Comparison of ENCODE assay signal across 8 cellular contexts in the genomic region with DNA sequence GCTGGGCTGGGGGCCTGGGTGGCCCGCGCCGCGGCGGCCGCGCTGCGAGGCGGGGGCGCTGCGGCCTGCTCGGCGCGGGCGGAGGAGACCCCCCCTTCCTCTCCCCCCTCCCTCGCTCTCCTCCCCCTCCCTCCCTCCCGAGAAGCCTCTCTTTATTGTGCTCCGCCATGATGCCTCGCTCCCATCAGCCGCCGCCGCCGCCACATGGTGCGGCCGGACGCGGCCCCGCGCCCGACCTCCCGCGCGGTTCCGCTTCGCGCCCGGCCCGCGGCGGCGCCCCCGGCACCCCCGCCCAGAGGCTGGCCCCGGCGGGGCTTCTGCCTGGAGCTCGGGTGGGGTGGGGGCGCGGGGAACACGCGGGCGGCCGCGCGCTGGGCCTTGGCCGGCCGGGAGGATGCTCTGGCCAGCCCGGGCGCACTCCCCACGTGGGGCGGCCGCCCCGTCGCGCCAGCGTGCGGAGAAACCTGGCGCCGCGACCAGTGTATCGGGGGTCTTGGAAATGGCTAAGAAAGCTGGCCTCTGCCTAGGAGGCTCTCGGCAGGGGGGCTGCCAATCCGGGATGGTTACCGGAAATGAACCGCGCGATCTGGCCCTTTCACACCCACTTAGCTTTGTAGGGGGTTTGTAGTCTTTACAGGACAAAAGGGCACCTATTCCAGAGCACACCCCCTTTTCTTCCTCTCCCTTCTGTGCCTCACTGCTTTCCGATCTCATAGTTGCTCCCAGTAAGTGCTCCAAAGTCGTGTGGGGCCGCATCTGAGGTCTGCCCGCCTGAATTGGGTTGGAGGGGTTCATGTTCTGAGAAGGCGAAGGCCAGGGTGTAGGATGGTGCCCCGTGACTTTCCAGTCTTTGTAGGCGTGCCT. TPM values are rescaled to one million over a fixed set of nuclear protein-coding genes. Genes with fewer than 3 reads are reported as not detected.
DNase-seq lines count a peak whose midpoint lies in the region; ATAC-seq, FAIRE-seq and TF ChIP-seq lines count a peak whose summit lies in the region.
"Had no signal": no experiment of that assay in that cellular context is flagged by ENCODE, and none has a peak within 500 bp of the region (broad histone marks: within the 10 kb centered on the region; RNA-seq: fewer than 3 reads in every experiment).

No MANE protein-coding gene starts in this region.

- H3K4me1 Mint-ChIP-seq in activated B cell treated with CpG ODN at 0.5 μM for 24 hours = peaks cover 72% of the 10 kb centered on the region

- DNase-seq in GM12891 (ENCODE audit: insufficient read length, low spot score) = no peak
- peak; percentile 56 for DNase-seq in Jurkat, Clone E6-1 (ENCODE audit: low read depth, low spot score)
- DNase-seq in activated B cell treated with CpG ODN at 0.5 μM for 24 hours = peak; percentile 32
- DNase-seq in colonic mucosa = peak; percentile 39
- no peak for DNase-seq in lower leg skin (ENCODE audit: low spot score in 2 of 2)
- DNase-seq in stimulated activated CD8-positive, alpha-beta memory T cell treated with anti-CD3 and anti-CD28 coated beads, Interleukin-12 subunit alpha, Interleukin-12 subunit beta, amount 100 ng/mL, for 4 hours (ENCODE audit: low read depth) = peak; percentile 40
- no peak for DNase-seq in HPDE6-E6E7 (ENCODE audit: extremely low spot score)

- FAIRE-seq in GM12891 (lab: Jason Lieb, UNC) = no peak
- FAIRE-seq: colon had no signal

- peaks cover 14% of the 10 kb centered on the region for H3K4me1 ChIP-seq in colonic mucosa

- no peak for TF ChIP-seq CTCF in activated B cell treated with CpG ODN at 0.5 μM for 24 hours (IDR thresholded peaks at IDR 0.05)
- no peak for TF ChIP-seq CTCF in colonic mucosa (IDR thresholded peaks at IDR 0.05)
- TF ChIP-seq CTCF in lower leg skin (IDR thresholded peaks at IDR 0.05) = no peak

- H3K4me3 ChIP-seq in Jurkat, Clone E6-1 (ENCODE audit: low read length) = peak overlapping the region; percentile 81
- H3K4me3 ChIP-seq in colonic mucosa (peak overlapping the region; percentile 68), lower leg skin (ENCODE audit: low read depth, poor library complexity, severe bottlenecking) (peak overlapping the region; percentile 70)

- WGBS in lower leg skin, 2 donors = 0 to 2% methylated on average over 34 to 43 of the region's 83 CpGs

- H3K4me3 Mint-ChIP-seq in activated B cell treated with CpG ODN at 0.5 μM for 24 hours = peak overlapping the region; percentile 98

- H3K27me3 Mint-ChIP-seq in activated B cell treated with CpG ODN at 0.5 μM for 24 hours = no peaks in the 10 kb centered on the region

- CTCF ChIA-PET in activated B cell treated with CpG ODN at 0.5 μM for 24 hours (lab: Charles Lee) = interaction anchor here (1.6 kb wide), 1 partner anchor 12 kb away, joined by 7 read pairs; the partner anchor contains the start of gene PKN3

- H3K27me3 ChIP-seq in colonic mucosa = no peaks in the 10 kb centered on the region

- peak overlapping the region; percentile 97 for H3K27ac Mint-ChIP-seq in activated B cell treated with CpG ODN at 0.5 μM for 24 hours

- TF ChIP-seq POLR2A in GM12891 (IDR thresholded peaks at IDR 0.05; ENCODE audit: low read depth, low read length) = peak; percentile 33; the same call in 1 of the 2 replicates
- no peak for TF ChIP-seq POLR2A in lower leg skin (IDR thresholded peaks at IDR 0.05)

- peaks cover 6% of the 10 kb centered on the region for H3K36me3 ChIP-seq in colonic mucosa

- no peaks in the 10 kb centered on the region for H3K9me3 Mint-ChIP-seq in activated B cell treated with CpG ODN at 0.5 μM for 24 hours

- H3K9me3 ChIP-seq in colonic mucosa = no peaks in the 10 kb centered on the region

- ATAC-seq in activated B cell treated with CpG ODN at 0.5 μM for 24 hours (ENCODE audit: low read depth) = peak; percentile 2

- H3K9ac ChIP-seq in colonic mucosa (ENCODE audit: low read depth in 2 of 2, low read length in 2 of 2) = peak overlapping the region; percentile 76 to 89

- intact Hi-C loops in activated B cell treated with CpG ODN at 0.5 μM for 24 hours (cut with micrococcal nuclease) (loop anchor here (1.0 to 10.0 kb wide), 7 partner anchors 12 to 365 kb away; partner anchors contain the start of genes COQ4, GLE1, KYAT1 and LRRC8A), colonic mucosa (cut with DNase I) (no loop called here), lower leg skin (cut with DNase I; ENCODE audit: low total_unique reads) (no loop called here)

- peaks cover 53% of the 10 kb centered on the region for H3K36me3 Mint-ChIP-seq in activated B cell treated with CpG ODN at 0.5 μM for 24 hours (ENCODE audit: low read depth)

- no peak overlapping the region for H3K27ac ChIP-seq in colonic mucosa

- POLR2A ChIA-PET in activated B cell treated with CpG ODN at 0.5 μM for 24 hours (lab: Charles Lee) = interaction anchor here (0.6 to 3.8 kb wide), 23 partner anchors 9 to 662 kb away, joined by 3 to 16 read pairs (median 4); partner anchors contain the start of genes DYNC2I2, ENDOG, PKN3 and SPTAN1

TF ChIP-seq in GM12891, 5 proteins besides CTCF, POLR2A, EP300 and RAD21:
- TF ChIP-seq SPI1 (IDR thresholded peaks at IDR 0.05; ENCODE audit: low read depth, low read length) (no peak), POLR2AphosphoS5 (IDR thresholded peaks at IDR 0.05; ENCODE audit: low read depth, low read length) (no peak), POU2F2 (IDR thresholded peaks at IDR 0.05; ENCODE audit: low read depth, low read length) (no peak), TAF1 (IDR thresholded peaks at IDR 0.05; ENCODE audit: low read depth, low read length) (no peak), PAX5 (IDR thresholded peaks at IDR 0.05; ENCODE audit: insufficient read depth, low read length, severe bottlenecking) (no peak)
TF ChIP-seq in GM12891: peak in this region for 0.

RNA-seq across cellular contexts. Expression of gene SET, which starts 1.0 kb away (rescaled TPM):
- 292 TPM for polyA plus RNA-seq in GM12891 (2012; ENCODE audit: low read depth, missing spikeins)
- polyA plus RNA-seq in Jurkat, Clone E6-1 (2012; ENCODE audit: insufficient read depth, insufficient read length) = 633 TPM
- 762 and 801 TPM in 2 replicates for total RNA-seq in activated B cell treated with CpG ODN at 0.5 μM for 24 hours
- total RNA-seq in colonic mucosa = 100 to 1,000 TPM; 222 to 348 TPM
- 100 to 1,000 TPM; 135 to 220 (median 178) TPM for total RNA-seq in lower leg skin

RNA-seq across cellular contexts. Expression of gene PKN3, which starts 12.3 kb away (rescaled TPM):
- polyA plus RNA-seq in GM12891 (2012; ENCODE audit: low read depth, missing spikeins) = 3.9 TPM
- 22.0 TPM for polyA plus RNA-seq in Jurkat, Clone E6-1 (2012; ENCODE audit: insufficient read depth, insufficient read length)
- total RNA-seq in activated B cell treated with CpG ODN at 0.5 μM for 24 hours = 16.9 and 17.4 TPM in 2 replicates
- 1 to 10 TPM; 2.8 to 7.5 TPM for total RNA-seq in colonic mucosa
- total RNA-seq in lower leg skin = 1 to 10 TPM; 2.4 to 8.4 (median 4.1) TPM

RNA-seq across cellular contexts. Expression of gene DYNC2I2, which starts 33.4 kb away (rescaled TPM):
- polyA plus RNA-seq in GM12891 (2012; ENCODE audit: low read depth, missing spikeins) = 29.0 TPM
- 123 TPM for polyA plus RNA-seq in Jurkat, Clone E6-1 (2012; ENCODE audit: insufficient read depth, insufficient read length)
- 58.0 and 60.2 TPM in 2 replicates for total RNA-seq in activated B cell treated with CpG ODN at 0.5 μM for 24 hours
- total RNA-seq in colonic mucosa = 100 to 1,000 TPM in 1 of 2 donors, 10 to 100 TPM in 1; 39.7 to 152 TPM
- 10 to 100 TPM; 36.6 to 46.8 (median 44.0) TPM for total RNA-seq in lower leg skin

RNA-seq across cellular contexts. Expression of gene ZDHHC12, which starts 33.9 kb away (rescaled TPM):
- polyA plus RNA-seq in GM12891 (2012; ENCODE audit: low read depth, missing spikeins) = 56.9 TPM
- polyA plus RNA-seq in Jurkat, Clone E6-1 (2012; ENCODE audit: insufficient read depth, insufficient read length) = 58.0 TPM
- 40.0 and 40.7 TPM in 2 replicates for total RNA-seq in activated B cell treated with CpG ODN at 0.5 μM for 24 hours
- total RNA-seq in colonic mucosa = 100 to 1,000 TPM in 1 of 2 donors, 10 to 100 TPM in 1; 69.9 to 129 TPM
- 10 to 100 TPM; 68.3 to 95.7 (median 84.1) TPM for total RNA-seq in lower leg skin

Comparison
In these comparisons a context has a peak if more than half of its experiments do, and no peak if none do; other contexts are left out.
1. DNase-seq: peak in Jurkat, Clone E6-1 (single experiment), activated B cell treated with CpG ODN at 0.5 μM for 24 hours (single experiment), colonic mucosa (single experiment) and stimulated activated CD8-positive, alpha-beta memory T cell treated with anti-CD3 and anti-CD28 coated beads, Interleukin-12 subunit alpha, Interleukin-12 subunit beta, amount 100 ng/mL, for 4 hours (single experiment); none in GM12891 (single experiment), lower leg skin (0 of 2) and HPDE6-E6E7 (single experiment).
2. Peak in every context shown above with its lines, with median percentiles within 50 percentile points of each other: H3K4me3 ChIP-seq.